Comparison of ENCODE assay signal across 24 cellular contexts in the genomic region with DNA sequence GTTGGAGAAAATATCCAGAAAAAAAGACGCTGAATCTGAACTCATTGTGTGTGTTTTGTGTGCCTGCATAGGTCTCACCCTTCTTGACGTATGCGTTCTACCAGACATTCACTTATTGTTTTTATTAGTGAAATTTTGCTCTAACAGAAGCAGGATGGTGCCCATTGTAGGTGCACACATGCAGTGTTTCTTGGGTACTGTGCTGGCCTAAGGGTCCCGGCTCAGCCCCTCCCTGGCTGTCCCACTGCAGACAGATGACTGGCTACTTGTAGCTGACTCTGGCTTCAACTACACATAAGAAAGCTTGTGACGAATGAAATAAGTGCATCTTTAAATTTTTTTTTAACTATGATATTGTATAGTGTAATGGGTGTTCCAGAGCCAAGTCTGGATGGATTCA.
"Had no signal": no experiment of that assay in that cellular context is flagged by ENCODE, and none has a peak within 500 bp of the region (broad histone marks: within the 10 kb centered on the region; RNA-seq: fewer than 3 reads in every experiment).

No MANE protein-coding gene starts in this region.

- H3K27me3 ChIP-seq: stomach, suprapubic skin, testis, thyroid gland, tibial artery, tibial nerve, transverse colon, upper lobe of left lung, upper lobe of right lung, uterus, vagina had no signal

- H3K4me1 ChIP-seq: stomach, suprapubic skin, testis, thyroid gland, tibial artery, tibial nerve, transverse colon, upper lobe of left lung, upper lobe of right lung, vagina had no signal

- H3K9me3 ChIP-seq: stomach, suprapubic skin, testis, thoracic aorta, thyroid gland, tibial artery, tibial nerve, transverse colon, upper lobe of left lung, upper lobe of right lung, uterus, vagina had no signal

- H3K4me3 ChIP-seq: stomach, suprapubic skin, testis, thoracic aorta, thyroid gland, tibial artery, tibial nerve, transverse colon, upper lobe of left lung, upper lobe of right lung, uterus, vagina had no signal

- H3K36me3 ChIP-seq: stomach, suprapubic skin, thoracic aorta, thyroid gland, tibial artery, tibial nerve, transverse colon, upper lobe of left lung, upper lobe of right lung, uterus, vagina had no signal

- DNase-seq: stimulated activated CD4-positive, alpha-beta T cell treated with anti-CD3 and anti-CD28 coated beads, Interleukin-2, amount 100 ng/mL, for 48 hours; stimulated activated CD4-positive, alpha-beta T cell treated with anti-CD3 and anti-CD28 coated beads, Interleukin-4, amount 100 ng/mL, for 1 hour; stimulated activated CD4-positive, alpha-beta T cell treated with anti-CD3 and anti-CD28 coated beads, Interleukin-4, amount 100 ng/mL, for 24 hours; stimulated activated CD4-positive, alpha-beta T cell treated with anti-CD3 and anti-CD28 coated beads, Interleukin-4, amount 100 ng/mL, for 4 hours; stimulated activated CD8-positive, alpha-beta memory T cell treated with anti-CD3 and anti-CD28 coated beads, Interleukin-4, amount 100 ng/mL, for 48 hours; stimulated activated naive B cell treated with anti-CD40 and anti-IgM and Interleukin-4, amounts not matched to agents 10 μg/mL and 1 μg/mL and 100 μg/mL, for 72 hours; stimulated activated naive CD4-positive, alpha-beta T cell; stimulated activated naive CD4-positive, alpha-beta T cell treated with Interleukin-2 at 50 U/mL for 16 hours; stimulated activated naive CD8-positive, alpha-beta T cell treated with anti-CD3 and anti-CD28 coated beads, Interleukin-15, amount 100 ng/mL, for 72 hours; stimulated activated naive CD8-positive, alpha-beta T cell treated with anti-CD3 and anti-CD28 coated beads, Interleukin-15, Interleukin-2, amounts not matched to agents 100 U/mL and 50 U/mL, for 24 hours; stomach; substantia nigra; testis; thyroid gland; tibial artery; transverse colon; trophoblast cell; upper lobe of left lung; upper lobe of right lung; uterus had no signal

- H3K27ac ChIP-seq: stomach, suprapubic skin, testis, thoracic aorta, thyroid gland, tibial artery, tibial nerve, transverse colon, upper lobe of left lung, upper lobe of right lung, uterus, vagina had no signal
